Comparison of ENCODE assay signal across 1 cellular context in genomic region chr6:144578385-144579350, GRCh38.
TF ChIP-seq lines count a peak whose summit lies in the region.

No MANE protein-coding gene starts in this region.

TF ChIP-seq in HepG2, 621 proteins besides CTCF, POLR2A, EP300 and RAD21 (continued from another document and continues in another):
- no peak for TF ChIP-seq ZNF512B (CRISPR knock-in tag; IDR thresholded peaks at IDR 0.05; ENCODE audit: borderline replicate concordance)
- TF ChIP-seq FOXP4 (CRISPR knock-in tag; IDR thresholded peaks at IDR 0.05) = peak; percentile 83
- TF ChIP-seq ERF (CRISPR knock-in tag; IDR thresholded peaks at IDR 0.05) = no peak; the same call in 1 of the 2 replicates
- TF ChIP-seq TCF7 (IDR thresholded peaks at IDR 0.05; ENCODE audit: low read depth) = peak; percentile 77
- no peak for TF ChIP-seq HES4 (CRISPR knock-in tag; IDR thresholded peaks at IDR 0.05; ENCODE audit: borderline replicate concordance)
- no peak for TF ChIP-seq ZNF34 (CRISPR knock-in tag; IDR thresholded peaks at IDR 0.05; ENCODE audit: borderline replicate concordance)
- no peak for TF ChIP-seq NRL (CRISPR knock-in tag; IDR thresholded peaks at IDR 0.05; ENCODE audit: borderline replicate concordance)
- TF ChIP-seq MLX (CRISPR knock-in tag; IDR thresholded peaks at IDR 0.05) = 0 out of 2 replicates have a peak, but pooled peaks have one; percentile 35
- TF ChIP-seq E2F5 (CRISPR knock-in tag; conservative IDR thresholded peaks at IDR 0.05) = no peak
- peak; percentile 99 for TF ChIP-seq GFI1 (CRISPR knock-in tag; IDR thresholded peaks at IDR 0.05; ENCODE audit: borderline replicate concordance)
- no peak for TF ChIP-seq MAFG (CRISPR knock-in tag; IDR thresholded peaks at IDR 0.05)
- TF ChIP-seq ZBTB4 (CRISPR knock-in tag; IDR thresholded peaks at IDR 0.05; ENCODE audit: borderline replicate concordance) = no peak
- no peak for TF ChIP-seq RFX5 (IDR thresholded peaks at IDR 0.05; ENCODE audit: low read depth, low read length)
- TF ChIP-seq JUNB (CRISPR knock-in tag; IDR thresholded peaks at IDR 0.05; ENCODE audit: borderline replicate concordance) = no peak
- TF ChIP-seq TCF12 (IDR thresholded peaks at IDR 0.05) = no peak
- TF ChIP-seq TCF12 (CRISPR knock-in tag; IDR thresholded peaks at IDR 0.05) = no peak
- no peak for TF ChIP-seq ZBTB44 (CRISPR knock-in tag; IDR thresholded peaks at IDR 0.05)
- no peak for TF ChIP-seq ZNF670 (CRISPR knock-in tag; IDR thresholded peaks at IDR 0.05; ENCODE audit: borderline replicate concordance)
- TF ChIP-seq YEATS2 (CRISPR knock-in tag; IDR thresholded peaks at IDR 0.05; ENCODE audit: borderline replicate concordance) = no peak
- no peak for TF ChIP-seq IRF9 (CRISPR knock-in tag; IDR thresholded peaks at IDR 0.05; ENCODE audit: borderline replicate concordance)
- TF ChIP-seq ZNF383 (CRISPR knock-in tag; IDR thresholded peaks at IDR 0.05; ENCODE audit: borderline replicate concordance) = no peak
- TF ChIP-seq FOSL1 (CRISPR knock-in tag; IDR thresholded peaks at IDR 0.05; ENCODE audit: borderline replicate concordance) = peak; percentile 50; the same call in 1 of the 2 replicates
- TF ChIP-seq ZNF451 (CRISPR knock-in tag; IDR thresholded peaks at IDR 0.05) = no peak
- TF ChIP-seq GATAD2A (CRISPR knock-in tag; IDR thresholded peaks at IDR 0.05) = peak; percentile 99
- TF ChIP-seq ZNF546 (CRISPR knock-in tag; conservative IDR thresholded peaks at IDR 0.05) = no peak
- TF ChIP-seq ETS1 (CRISPR knock-in tag; IDR thresholded peaks at IDR 0.05) = no peak
- peak; percentile 88 for TF ChIP-seq HDAC2 (CRISPR knock-in tag; IDR thresholded peaks at IDR 0.05)
- TF ChIP-seq ZNF788 (CRISPR knock-in tag; IDR thresholded peaks at IDR 0.05; ENCODE audit: borderline replicate concordance) = no peak; the same call in 1 of the 2 replicates
- no peak for TF ChIP-seq MXI1 (IDR thresholded peaks at IDR 0.05; ENCODE audit: borderline replicate concordance, low read depth, low read length)
- TF ChIP-seq ZBTB33 (CRISPR knock-in tag; IDR thresholded peaks at IDR 0.05) = peak; percentile 68; the same call in 1 of the 2 replicates
- peak; percentile 94 for TF ChIP-seq NCOA2 (CRISPR knock-in tag; IDR thresholded peaks at IDR 0.05)
- TF ChIP-seq FOXO1 (CRISPR knock-in tag; IDR thresholded peaks at IDR 0.05) = peak; percentile 88; the same call in 1 of the 2 replicates
- no peak for TF ChIP-seq ZNF180 (CRISPR knock-in tag; IDR thresholded peaks at IDR 0.05; ENCODE audit: borderline replicate concordance, low read depth)
- TF ChIP-seq ZNF382 (CRISPR knock-in tag; IDR thresholded peaks at IDR 0.05; ENCODE audit: borderline replicate concordance) = no peak
- TF ChIP-seq ZNF468 (CRISPR knock-in tag; IDR thresholded peaks at IDR 0.05) = no peak
- no peak for TF ChIP-seq GPN1 (CRISPR knock-in tag; IDR thresholded peaks at IDR 0.05; ENCODE audit: borderline replicate concordance)
- no peak for TF ChIP-seq ZNF207 (IDR thresholded peaks at IDR 0.05; ENCODE audit: borderline replicate concordance)
- no peak for TF ChIP-seq ZBTB46 (CRISPR knock-in tag; IDR thresholded peaks at IDR 0.05; ENCODE audit: borderline replicate concordance)
- TF ChIP-seq ZNF510 (CRISPR knock-in tag; IDR thresholded peaks at IDR 0.05; ENCODE audit: low read depth) = 0 out of 2 replicates have a peak, but pooled peaks have one; percentile 60
- TF ChIP-seq ZNF253 (CRISPR knock-in tag; IDR thresholded peaks at IDR 0.05; ENCODE audit: borderline replicate concordance) = no peak
- no peak for TF ChIP-seq RFX1 (IDR thresholded peaks at IDR 0.05)
- no peak for TF ChIP-seq CREB3 (CRISPR knock-in tag; IDR thresholded peaks at IDR 0.05)
- no peak for TF ChIP-seq ZNF777 (CRISPR knock-in tag; IDR thresholded peaks at IDR 0.05)
- TF ChIP-seq ZSCAN29 (CRISPR knock-in tag; conservative IDR thresholded peaks at IDR 0.05) = no peak
- no peak for TF ChIP-seq ZNF282 (IDR thresholded peaks at IDR 0.05; ENCODE audit: partially characterized antibody)
- no peak for TF ChIP-seq JUND (CRISPR knock-in tag; IDR thresholded peaks at IDR 0.05)
- TF ChIP-seq HNRNPUL1 (IDR thresholded peaks at IDR 0.05; ENCODE audit: low read depth, low read length) = no peak
- TF ChIP-seq ZNF598 (CRISPR knock-in tag; IDR thresholded peaks at IDR 0.05; ENCODE audit: borderline replicate concordance) = 0 out of 2 replicates have a peak, but pooled peaks have one; percentile 70
